14 cellular contexts compared by ENCODE assay signal in genomic region chr18:3775996-3776395, GRCh38.
DNase-seq lines count a peak whose midpoint lies in the region; ATAC-seq and TF ChIP-seq lines count a peak whose summit lies in the region.
"Had no signal": no experiment of that assay in that cellular context is flagged by ENCODE, and none has a peak within 500 bp of the region (broad histone marks: within the 10 kb centered on the region; RNA-seq: fewer than 3 reads in every experiment).

No MANE protein-coding gene starts in this region.

- peak overlapping the region; percentile 54 for H3K27ac ChIP-seq in cingulate gyrus (ENCODE audit: low read depth, low read length)
- H3K27ac ChIP-seq: BLaER1 had no signal

- peak overlapping the region; percentile 7 for H3K27ac Mint-ChIP-seq in nephron progenitor cell
- H3K27ac Mint-ChIP-seq: H9 had no signal

- no peak overlapping the region for H3K4me3 Mint-ChIP-seq in nephron progenitor cell
- H3K4me3 Mint-ChIP-seq: CD14-positive monocyte; CD4-positive, alpha-beta memory T cell; H9; IgD-negative memory B cell had no signal

- no peak for TF ChIP-seq CTCF in nephron progenitor cell (IDR thresholded peaks at IDR 0.05)

- H3K9me3 Mint-ChIP-seq in nephron progenitor cell, result no peaks in the 10 kb centered on the region
- H3K9me3 Mint-ChIP-seq: CD4-positive, alpha-beta memory T cell; H9; IgD-negative memory B cell had no signal

- H3K4me1 Mint-ChIP-seq in nephron progenitor cell, result peaks cover 63% of the 10 kb centered on the region

- peak; percentile 29 for DNase-seq in RPMI7951 (ENCODE audit: low read depth)
- no peak for DNase-seq in nephron progenitor cell
- no peak for DNase-seq in NK-92 treated with Interleukin-12 subunit alpha and Interleukin-12 subunit beta, amount 100 ng/mL, for 24 hours (lab: John Stamatoyannopoulos, UW)
- DNase-seq in activated T-cell treated with anti-CD3 and anti-CD28 coated beads, Interleukin-2, amount 50 U/mL, for 1 hour, result no peak
- DNase-seq: CD4-positive, alpha-beta memory T cell; DMS153; DMS79; GDM1; H9 had no signal

- ATAC-seq in GM19395 (IDR thresholded peaks at IDR 0.05; ENCODE audit: unreplicated experiment), result no peak

- H3K36me3 Mint-ChIP-seq in nephron progenitor cell (ENCODE audit: low read depth), result no peaks in the 10 kb centered on the region
- H3K36me3 Mint-ChIP-seq: CD14-positive monocyte; CD4-positive, alpha-beta memory T cell; IgD-negative memory B cell had no signal

- peaks cover 5% of the 10 kb centered on the region for H3K27me3 Mint-ChIP-seq in nephron progenitor cell (ENCODE audit: low read depth, poor library complexity)
